1 cellular context compared by ENCODE assay signal in genomic region chr4:83455300-83456183, GRCh38.
TF ChIP-seq lines count a peak whose summit lies in the region.

Gene HELQ, minus strand, starts transcription at chr4:83455823. Its CDS starts 130 bp downstream, at chr4:83455693.
Gene MRPS18C, plus strand, starts transcription at chr4:83456058. Its CDS starts 20 bp downstream, at chr4:83456078.

TF ChIP-seq in HepG2, 621 proteins besides CTCF, POLR2A, EP300 and RAD21 (continued from another document and continues in another):
- TF ChIP-seq NFE2 (CRISPR knock-in tag; IDR thresholded peaks at IDR 0.05) (no peak), WIZ (CRISPR knock-in tag; IDR thresholded peaks at IDR 0.05) (no peak), TFDP1 (CRISPR knock-in tag; IDR thresholded peaks at IDR 0.05; ENCODE audit: borderline replicate concordance) (peak; percentile 64; the same call in 1 of the 2 replicates), THAP8 (CRISPR knock-in tag; IDR thresholded peaks at IDR 0.05; ENCODE audit: borderline replicate concordance) (0 out of 2 replicates have a peak, but pooled peaks have one; percentile 74), RFX3 (CRISPR knock-in tag; IDR thresholded peaks at IDR 0.05) (peak; percentile 10; the same call in 1 of the 2 replicates), RAD51 (IDR thresholded peaks at IDR 0.05; ENCODE audit: borderline replicate concordance) (peak; percentile 93), ZNF670 (CRISPR knock-in tag; IDR thresholded peaks at IDR 0.05; ENCODE audit: borderline replicate concordance) (0 out of 2 replicates have a peak, but pooled peaks have one; percentile 88), CSRNP1 (CRISPR knock-in tag; IDR thresholded peaks at IDR 0.05) (peak; percentile 77), ZSCAN29 (CRISPR knock-in tag; conservative IDR thresholded peaks at IDR 0.05) (no peak; the same call in 1 of the 2 replicates), ONECUT2 (CRISPR knock-in tag; IDR thresholded peaks at IDR 0.05) (peak; percentile 65; the same call in 1 of the 2 replicates), IKZF4 (CRISPR knock-in tag; IDR thresholded peaks at IDR 0.05; ENCODE audit: borderline replicate concordance, low read depth, not compliant biosample characterization) (no peak), ZNF720 (CRISPR knock-in tag; IDR thresholded peaks at IDR 0.05) (peak; percentile 97), MEF2D (CRISPR knock-in tag; IDR thresholded peaks at IDR 0.05) (peak; percentile 84), TFDP2 (CRISPR knock-in tag; IDR thresholded peaks at IDR 0.05) (no peak; the same call in none of the 2 replicates), ZNF768 (CRISPR knock-in tag; IDR thresholded peaks at IDR 0.05) (peak; percentile 23; the same call in 1 of the 2 replicates), GATA4 (IDR thresholded peaks at IDR 0.05; ENCODE audit: borderline replicate concordance, low read depth) (peak; percentile 69), BRD4 (CRISPR knock-in tag; IDR thresholded peaks at IDR 0.05) (peak; percentile 89), HNF1A (IDR thresholded peaks at IDR 0.05; ENCODE audit: low read depth) (peak; percentile 53; the same call in 1 of the 2 replicates), HNF1A (CRISPR knock-in tag; IDR thresholded peaks at IDR 0.05; ENCODE audit: borderline replicate concordance) (0 out of 2 replicates have a peak, but pooled peaks have one; percentile 60), NBN (conservative IDR thresholded peaks at IDR 0.05) (no peak), MAFF (IDR thresholded peaks at IDR 0.05; ENCODE audit: low read depth, low read length) (no peak), RFXAP (CRISPR knock-in tag; IDR thresholded peaks at IDR 0.05; ENCODE audit: borderline replicate concordance) (peak; percentile 79; the same call in 1 of the 2 replicates), HBP1 (CRISPR knock-in tag; IDR thresholded peaks at IDR 0.05; ENCODE audit: low read depth) (peak; percentile 97; the same call in 1 of the 2 replicates), FOSL1 (CRISPR knock-in tag; IDR thresholded peaks at IDR 0.05; ENCODE audit: borderline replicate concordance) (no peak), ZNF501 (CRISPR knock-in tag; IDR thresholded peaks at IDR 0.05) (peak; percentile 89), PAX8 (CRISPR knock-in tag; IDR thresholded peaks at IDR 0.05; ENCODE audit: borderline replicate concordance) (no peak; the same call in 1 of the 2 replicates), MIER3 (CRISPR knock-in tag; IDR thresholded peaks at IDR 0.05; ENCODE audit: borderline replicate concordance) (peak; percentile 88; the same call in 1 of the 2 replicates), TARDBP (CRISPR knock-in tag; IDR thresholded peaks at IDR 0.05) (peak; percentile 99), ZBTB40 (IDR thresholded peaks at IDR 0.05) (peak; percentile 96), ZBTB40 (CRISPR knock-in tag; IDR thresholded peaks at IDR 0.05) (peak; percentile 93), SRY (CRISPR knock-in tag; IDR thresholded peaks at IDR 0.05) (peak; percentile 32; the same call in 1 of the 2 replicates), ZNF136 (CRISPR knock-in tag; IDR thresholded peaks at IDR 0.05; ENCODE audit: low read depth) (peak; percentile 82; the same call in 1 of the 2 replicates), GTF3A (CRISPR knock-in tag; conservative IDR thresholded peaks at IDR 0.05) (no peak), ZNF790 (CRISPR knock-in tag; IDR thresholded peaks at IDR 0.05; ENCODE audit: borderline replicate concordance) (peak; percentile 61; the same call in 1 of the 2 replicates), ZNF329 (CRISPR knock-in tag; IDR thresholded peaks at IDR 0.05; ENCODE audit: low read depth) (no peak), KLF11 (CRISPR knock-in tag; IDR thresholded peaks at IDR 0.05) (0 out of 2 replicates have a peak, but pooled peaks have one; percentile 46), ETV5 (CRISPR knock-in tag; IDR thresholded peaks at IDR 0.05; ENCODE audit: borderline replicate concordance) (peak; percentile 87), EED (CRISPR knock-in tag; IDR thresholded peaks at IDR 0.05) (no peak; the same call in 1 of the 2 replicates), ISL2 (CRISPR knock-in tag; IDR thresholded peaks at IDR 0.05) (peak; percentile 81), RCOR2 (CRISPR knock-in tag; IDR thresholded peaks at IDR 0.05) (no peak), ZNF792 (CRISPR knock-in tag; IDR thresholded peaks at IDR 0.05) (peak; percentile 88), SMARCC2 (IDR thresholded peaks at IDR 0.05) (no peak), MBD4 (IDR thresholded peaks at IDR 0.05; ENCODE audit: borderline replicate concordance, low read length) (no peak), ETV6 (CRISPR knock-in tag; conservative IDR thresholded peaks at IDR 0.05) (peak; percentile 91), MATR3 (CRISPR knock-in tag; IDR thresholded peaks at IDR 0.05) (no peak), SMAD9 (CRISPR knock-in tag; IDR thresholded peaks at IDR 0.05) (no peak), ZNF138 (CRISPR knock-in tag; IDR thresholded peaks at IDR 0.05; ENCODE audit: low read depth) (no peak; the same call in 1 of the 2 replicates)
